In the genomic region with DNA sequence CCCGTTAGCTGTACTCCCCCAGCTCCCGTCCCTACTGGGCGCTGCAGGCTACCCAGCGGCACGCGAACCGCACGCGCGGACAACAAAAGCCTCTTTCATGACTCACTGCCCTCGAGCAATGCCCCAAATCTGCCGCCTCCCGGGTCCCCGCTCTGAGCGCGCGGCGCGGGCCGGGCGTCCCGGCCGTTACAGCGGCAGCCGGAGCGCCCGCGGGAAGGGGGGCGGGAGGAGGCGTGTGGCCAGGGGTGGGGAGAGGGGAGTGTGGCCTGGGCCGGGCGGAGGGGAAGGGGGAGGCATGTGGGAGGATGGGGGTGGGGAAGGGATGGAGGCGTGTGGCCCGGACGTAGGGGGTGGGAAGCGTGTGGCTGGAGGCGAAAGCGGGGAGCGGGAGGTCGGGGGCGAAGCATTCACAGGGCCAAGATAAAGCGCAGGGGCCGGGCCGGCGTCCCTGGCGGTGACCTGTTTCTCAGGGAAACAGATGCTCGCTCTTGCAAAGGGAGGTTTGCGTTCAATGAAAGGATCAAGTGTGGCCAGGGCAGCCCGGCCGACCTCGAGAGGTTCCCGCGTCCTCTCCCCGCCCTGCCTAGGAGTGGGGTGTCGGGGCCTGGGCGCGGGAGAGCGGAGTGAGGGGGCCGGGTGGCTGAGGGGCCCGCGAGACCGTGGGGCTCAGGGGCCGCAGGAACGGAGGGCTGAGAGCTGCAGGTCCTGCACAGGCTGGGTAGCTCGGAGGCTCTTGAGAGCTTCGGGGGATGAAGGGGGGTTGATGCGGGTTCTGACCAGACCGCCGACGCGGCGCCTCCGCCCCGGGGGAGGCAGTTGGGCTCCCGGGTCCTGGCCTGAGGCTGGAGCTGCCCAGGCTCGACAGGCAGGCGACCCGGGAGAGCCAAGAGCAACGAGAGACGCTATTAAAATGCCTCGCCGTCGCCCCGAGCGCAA, we compare ENCODE assay signal across 8 cellular contexts. TPM values are rescaled to one million over a fixed set of nuclear protein-coding genes. Genes with fewer than 3 reads are reported as not detected.
A peak's percentile ranks its signal among the peaks of the same experiment; 100 is the strongest.
DNase-seq lines count a peak whose midpoint lies in the region; ATAC-seq, FAIRE-seq and TF ChIP-seq lines count a peak whose summit lies in the region.

No MANE protein-coding gene starts in this region.

- peaks cover 50% of the 10 kb centered on the region for H3K27me3 ChIP-seq in CD4-positive, alpha-beta memory T cell (ENCODE audit: insufficient read depth, low read length)
- H3K27me3 ChIP-seq in HUES48 (ENCODE audit: control insufficient read depth, insufficient read depth, low read length), result peaks cover 97% of the 10 kb centered on the region
- H3K27me3 ChIP-seq in astrocyte (ENCODE audit: insufficient read depth, low read length), result peaks cover 86% of the 10 kb centered on the region
- H3K27me3 ChIP-seq in ovary, result no peaks in the 10 kb centered on the region

- H3K4me3 Mint-ChIP-seq in CD4-positive, alpha-beta memory T cell, result peak overlapping the region in 6 of 8 donors; percentile 43 to 77 (median 70)
- H3K4me3 Mint-ChIP-seq in astrocyte (ENCODE audit: unreplicated experiment) (peak overlapping the region; percentile 70), mesothelial cell of epicardium (peak overlapping the region; percentile 57)

- no peak overlapping the region for H2AFZ ChIP-seq in astrocyte (ENCODE audit: low read depth, low read length)

- no peaks in the 10 kb centered on the region for H4K20me1 ChIP-seq in astrocyte (ENCODE audit: insufficient read depth, low read length)

- peak overlapping the region; percentile 76 for H3K4me2 ChIP-seq in astrocyte (ENCODE audit: low read length)

- H3K27ac ChIP-seq in CD4-positive, alpha-beta memory T cell (ENCODE audit: low read depth, low read length), result no peak overlapping the region
- no peak overlapping the region for H3K27ac ChIP-seq in HUES48 (ENCODE audit: low read depth, low read length)
- no peak overlapping the region for H3K27ac ChIP-seq in astrocyte (ENCODE audit: low read depth, low read length)
- no peak overlapping the region for H3K27ac ChIP-seq in ovary

- intact Hi-C loops in CD4-positive, alpha-beta memory T cell (cut with micrococcal nuclease), result no loop called here
- intact Hi-C loops in ovary (cut with DNase I), result no loop called here

- WGBS in ovary, 3 donors, result 1 to 2% (median 1%) methylated on average over 75 to 85 of the region's 85 CpGs

- H3K4me1 Mint-ChIP-seq in CD4-positive, alpha-beta memory T cell, result peaks cover 21 to 47% (median 39%) of the 10 kb centered on the region in 4 donors
- H3K4me1 Mint-ChIP-seq in astrocyte (ENCODE audit: low read depth, unreplicated experiment) (peaks cover 4% of the 10 kb centered on the region), mesothelial cell of epicardium (peaks cover 19% of the 10 kb centered on the region)

- H3K9ac ChIP-seq in HUES48 (ENCODE audit: low read depth, low read length) (no peak overlapping the region), astrocyte (ENCODE audit: low read length) (no peak overlapping the region)

- peaks cover 0 to 5% of the 10 kb centered on the region in 2 donors for H3K36me3 Mint-ChIP-seq in CD4-positive, alpha-beta memory T cell
- no peaks in the 10 kb centered on the region for H3K36me3 Mint-ChIP-seq in astrocyte (ENCODE audit: low read depth, unreplicated experiment)
- no peaks in the 10 kb centered on the region for H3K36me3 Mint-ChIP-seq in mesothelial cell of epicardium

- peaks cover 0 to 21% (median 7%) of the 10 kb centered on the region in 8 donors for H3K9me3 Mint-ChIP-seq in CD4-positive, alpha-beta memory T cell
- H3K9me3 Mint-ChIP-seq in astrocyte (ENCODE audit: unreplicated experiment) (peaks cover 32% of the 10 kb centered on the region), mesothelial cell of epicardium (no peaks in the 10 kb centered on the region)

- POLR2A ChIA-PET in CD4-positive, alpha-beta memory T cell (lab: Charles Lee; ENCODE audit: partially characterized antibody), result no interaction called here

- TF ChIP-seq POLR2A in ovary (IDR thresholded peaks at IDR 0.05), result no peak

- no peak for FAIRE-seq in astrocyte (lab: Jason Lieb, UNC)

- H3K9me3 ChIP-seq in CD4-positive, alpha-beta memory T cell (ENCODE audit: control insufficient read depth in 1 of 2, low read length in 2 of 2), result no peaks in the 10 kb centered on the region
- H3K9me3 ChIP-seq in HUES48 (ENCODE audit: control insufficient read depth, insufficient read depth, low read length), result no peaks in the 10 kb centered on the region
- H3K9me3 ChIP-seq in astrocyte (ENCODE audit: insufficient read depth, low read depth, low read length), result peaks cover 4% of the 10 kb centered on the region
- no peaks in the 10 kb centered on the region for H3K9me3 ChIP-seq in ovary

- H3K27ac Mint-ChIP-seq in CD4-positive, alpha-beta memory T cell, result peak overlapping the region in 1 of 7 donors; percentile 71
- no peak overlapping the region for H3K27ac Mint-ChIP-seq in astrocyte (ENCODE audit: unreplicated experiment)
- no peak overlapping the region for H3K27ac Mint-ChIP-seq in mesothelial cell of epicardium

- H3K4me3 ChIP-seq in CD4-positive, alpha-beta memory T cell (ENCODE audit: low read length in 2 of 2), result no peak overlapping the region
- H3K4me3 ChIP-seq in HUES48 (ENCODE audit: low read depth, low read length), result peak overlapping the region; percentile 51
- no peak overlapping the region for H3K4me3 ChIP-seq in astrocyte (ENCODE audit: insufficient read depth, low read depth, low read length)
- H3K4me3 ChIP-seq in ovary, result no peak overlapping the region

- no peak for ATAC-seq in HG03280 (IDR thresholded peaks at IDR 0.05; ENCODE audit: unreplicated experiment)
- no peak for ATAC-seq in GM19351 (IDR thresholded peaks at IDR 0.05; ENCODE audit: unreplicated experiment)
- no peak for ATAC-seq in GM19455 (IDR thresholded peaks at IDR 0.05; ENCODE audit: unreplicated experiment)

- TF ChIP-seq CTCF in astrocyte (IDR thresholded peaks at IDR 0.05; ENCODE audit: insufficient read depth, low read depth, low read length) (no peak), mesothelial cell of epicardium (IDR thresholded peaks at IDR 0.05; ENCODE audit: unreplicated experiment) (no peak), ovary (IDR thresholded peaks at IDR 0.05) (no peak)

- no peaks in the 10 kb centered on the region for H3K79me2 ChIP-seq in astrocyte (ENCODE audit: insufficient read depth, low read length)

- peaks cover 66% of the 10 kb centered on the region in 2 donors for H3K27me3 Mint-ChIP-seq in CD4-positive, alpha-beta memory T cell
- H3K27me3 Mint-ChIP-seq in astrocyte (ENCODE audit: low read depth, unreplicated experiment), result peaks cover 91% of the 10 kb centered on the region
- peaks cover 98% of the 10 kb centered on the region for H3K27me3 Mint-ChIP-seq in mesothelial cell of epicardium (ENCODE audit: low read depth)

- CTCF ChIA-PET in CD4-positive, alpha-beta memory T cell (lab: Charles Lee; ENCODE audit: partially characterized antibody), result no interaction called here

- no peaks in the 10 kb centered on the region for H3K36me3 ChIP-seq in CD4-positive, alpha-beta memory T cell (ENCODE audit: insufficient read depth, low read length)
- H3K36me3 ChIP-seq in HUES48 (ENCODE audit: control insufficient read depth, insufficient read depth, low read length), result no peaks in the 10 kb centered on the region
- no peaks in the 10 kb centered on the region for H3K36me3 ChIP-seq in astrocyte (ENCODE audit: insufficient read depth, low read length)
- H3K36me3 ChIP-seq in ovary, result no peaks in the 10 kb centered on the region

- peaks cover 41% of the 10 kb centered on the region for H3K4me1 ChIP-seq in CD4-positive, alpha-beta memory T cell (ENCODE audit: insufficient read depth, low read length)
- H3K4me1 ChIP-seq in HUES48 (ENCODE audit: control insufficient read depth, insufficient read depth, low read length) (peaks cover 51% of the 10 kb centered on the region), astrocyte (ENCODE audit: insufficient read depth, low read length) (peaks cover 11% of the 10 kb centered on the region), ovary (ENCODE audit: insufficient read depth) (no peaks in the 10 kb centered on the region)

- no peak for DNase-seq in CD4-positive, alpha-beta memory T cell
- DNase-seq in astrocyte (ENCODE audit: low read depth), result peak; percentile 12
- peak in 1 of 2 experiments; percentile 19 for DNase-seq in mesothelial cell of epicardium (ENCODE audit: low spot score in 2 of 2, unreplicated experiment in 2 of 2)
- no peak for DNase-seq in ovary

- no peak for TF ChIP-seq EP300 in ovary (IDR thresholded peaks at IDR 0.05)

RNA-seq across cellular contexts. Expression of gene NEUROD1, which starts 3.5 kb away (rescaled TPM):
- total RNA-seq in CD4-positive, alpha-beta memory T cell, result not detected
- not detected for polyA plus RNA-seq in CD4-positive, alpha-beta memory T cell
- not detected in 2 replicates for total RNA-seq in astrocyte
- not detected in 3 replicates for total RNA-seq in mesothelial cell of epicardium
- total RNA-seq in ovary, result not detected
- not detected for polyA plus RNA-seq in ovary

RNA-seq across cellular contexts. Expression of gene CERKL, which starts 26.9 kb away (rescaled TPM):
- total RNA-seq in CD4-positive, alpha-beta memory T cell, result under 1 TPM; 0.09 to 0.11 TPM
- polyA plus RNA-seq in CD4-positive, alpha-beta memory T cell, result 10 to 100 TPM; 31.2 to 33.3 TPM
- 0.16 TPM in 1 of 2 replicates, not detected in the other for total RNA-seq in astrocyte
- not detected in 3 replicates for total RNA-seq in mesothelial cell of epicardium
- 1 to 10 TPM in 1 of 7 donors, under 1 TPM in 4, not detected in 2; 0.12 to 6.5 (median 0.37) TPM for total RNA-seq in ovary
- under 1 TPM; 0.11 to 0.13 TPM for polyA plus RNA-seq in ovary
